In the genomic region with DNA sequence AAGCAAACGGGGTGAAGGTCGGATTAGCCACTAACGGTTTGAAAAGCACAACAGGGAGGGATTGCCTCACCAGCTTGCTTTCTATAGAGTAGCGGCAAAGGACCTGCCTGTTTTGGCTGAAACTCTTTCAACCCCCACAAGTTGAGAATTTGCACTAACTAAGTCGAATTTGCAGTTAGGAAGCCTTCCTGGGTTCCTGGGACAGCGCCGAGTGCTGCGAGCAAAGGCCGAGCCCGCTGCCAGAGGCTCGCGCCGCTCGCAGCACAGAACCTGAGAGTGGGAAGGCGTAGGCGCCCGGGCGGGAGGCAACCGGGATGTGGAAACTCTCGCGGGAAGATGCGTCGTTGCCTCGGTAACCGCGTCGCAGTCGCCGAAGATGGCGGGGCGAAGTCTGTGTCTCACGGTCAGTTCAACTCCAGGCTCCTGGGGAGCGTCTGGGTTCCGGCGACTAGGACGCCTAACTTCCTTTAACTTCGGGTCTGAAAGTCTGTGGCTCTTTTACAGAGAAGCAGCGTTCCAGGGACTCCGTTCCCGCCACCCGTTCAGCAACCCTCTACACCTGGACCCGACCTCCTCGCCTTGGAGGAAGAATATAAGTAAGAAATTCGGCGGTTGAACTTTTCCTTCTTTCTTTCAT, we compare ENCODE assay signal across 8 cellular contexts. TPM values are rescaled to one million over a fixed set of nuclear protein-coding genes. Genes with fewer than 3 reads are reported as not detected.
DNase-seq lines count a peak whose midpoint lies in the region; ATAC-seq and TF ChIP-seq lines count a peak whose summit lies in the region.

A gene (plus strand): TSS at position 352 of the 637 bp plus-strand sequence. CDS start 25 bp downstream, at position 377.

- peak within 1 kb of the TSS in 1 of 2 donors; percentile 69 for H3K27ac ChIP-seq in liver (ENCODE audit: low read depth in 1 of 2, low read length in 2 of 2)

- H3K9ac ChIP-seq in liver (ENCODE audit: low read depth in 1 of 2, low read length in 2 of 2) = peak within 1 kb of the TSS; percentile 25 to 95

- ATAC-seq in GM19025 (IDR thresholded peaks at IDR 0.05; ENCODE audit: low read depth, unreplicated experiment) = peak; percentile 95
- peak; percentile 92 for ATAC-seq in HG03196 (IDR thresholded peaks at IDR 0.05; ENCODE audit: unreplicated experiment)

- no peaks in the 10 kb centered on the region for H3K36me3 ChIP-seq in liver (ENCODE audit: control insufficient read depth in 4 of 4, insufficient read depth in 3 of 4, low read depth in 1 of 4, low read length in 3 of 4)

- no peak for TF ChIP-seq CTCF in liver (IDR thresholded peaks at IDR 0.05; ENCODE audit: low read depth, low read length, missing input control)

- peak; percentile 97 for DNase-seq in AG20443 (ENCODE audit: low spot score)
- peak; percentile 63 to 86 for DNase-seq in NCI-H446 (lab: John Stamatoyannopoulos, UW)
- peak; percentile 49 to 56 for DNase-seq in activated CD4-positive, alpha-beta T cell treated with anti-CD3 and anti-CD28 coated beads for 4 hours
- peak; percentile 69 for DNase-seq in dermis blood vessel endothelial cell
- DNase-seq in stimulated activated CD4-positive, alpha-beta T cell treated with anti-CD3 and anti-CD28 coated beads, Interleukin-4, amount 100 ng/mL, for 1 hour = peak; percentile 73

- WGBS in liver = under 1% methylated on average over 45 of the region's 45 CpGs

- TF ChIP-seq RAD21 in liver (IDR thresholded peaks at IDR 0.05) = peak in 1 of 2 donors; percentile 12

- H3K27me3 ChIP-seq in liver (ENCODE audit: control insufficient read depth in 4 of 4, insufficient read depth in 4 of 4, low read length in 3 of 4) = no peaks in the 10 kb centered on the region

- peaks cover 0 to 1% (median 0%) of the 10 kb centered on the region in 4 donors for H3K9me3 ChIP-seq in liver (ENCODE audit: control insufficient read depth in 4 of 4, low read length in 3 of 4)

- H3K4me3 ChIP-seq in liver (ENCODE audit: low read depth in 1 of 3, low read length in 3 of 3) = peak within 1 kb of the TSS; percentile 75 to 99 (median 86)

- peaks cover 0 to 14% (median 13%) of the 10 kb centered on the region in 4 donors for H3K4me1 ChIP-seq in liver (ENCODE audit: control insufficient read depth in 4 of 4, insufficient read depth in 4 of 4, low read length in 3 of 4)

TF ChIP-seq in liver, 16 proteins besides CTCF, POLR2A, EP300 and RAD21:
- TF ChIP-seq JUND (IDR thresholded peaks at IDR 0.05) (no peak), SP1 (IDR thresholded peaks at IDR 0.05) (peak; percentile 34), HNF4A (conservative IDR thresholded peaks at IDR 0.05) (peak; percentile 30 to 43), FOXA1 (IDR thresholded peaks at IDR 0.05) (no peak), YY1 (IDR thresholded peaks at IDR 0.05) (peak; percentile 95), FOXA2 (IDR thresholded peaks at IDR 0.05) (no peak), TAF1 (conservative IDR thresholded peaks at IDR 0.05) (peak; percentile 23), GABPA (IDR thresholded peaks at IDR 0.05 in 1 of 2, conservative IDR thresholded peaks at IDR 0.05 in 1 of 2) (no peak), RXRA (IDR thresholded peaks at IDR 0.05) (peak in 1 of 2 donors; percentile 27), EGR1 (IDR thresholded peaks at IDR 0.05; ENCODE audit: low read depth in 2 of 2) (no peak)
- TF ChIP-seq, protein P1, sequence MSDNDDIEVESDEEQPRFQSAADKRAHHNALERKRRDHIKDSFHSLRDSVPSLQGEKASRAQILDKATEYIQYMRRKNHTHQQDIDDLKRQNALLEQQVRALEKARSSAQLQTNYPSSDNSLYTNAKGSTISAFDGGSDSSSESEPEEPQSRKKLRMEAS (IDR thresholded peaks at IDR 0.05) = peak; percentile 22
- TF ChIP-seq, protein P2, sequence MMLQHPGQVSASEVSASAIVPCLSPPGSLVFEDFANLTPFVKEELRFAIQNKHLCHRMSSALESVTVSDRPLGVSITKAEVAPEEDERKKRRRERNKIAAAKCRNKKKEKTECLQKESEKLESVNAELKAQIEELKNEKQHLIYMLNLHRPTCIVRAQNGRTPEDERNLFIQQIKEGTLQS (IDR thresholded peaks at IDR 0.05) = peak; percentile 34
- TF ChIP-seq, protein P3, sequence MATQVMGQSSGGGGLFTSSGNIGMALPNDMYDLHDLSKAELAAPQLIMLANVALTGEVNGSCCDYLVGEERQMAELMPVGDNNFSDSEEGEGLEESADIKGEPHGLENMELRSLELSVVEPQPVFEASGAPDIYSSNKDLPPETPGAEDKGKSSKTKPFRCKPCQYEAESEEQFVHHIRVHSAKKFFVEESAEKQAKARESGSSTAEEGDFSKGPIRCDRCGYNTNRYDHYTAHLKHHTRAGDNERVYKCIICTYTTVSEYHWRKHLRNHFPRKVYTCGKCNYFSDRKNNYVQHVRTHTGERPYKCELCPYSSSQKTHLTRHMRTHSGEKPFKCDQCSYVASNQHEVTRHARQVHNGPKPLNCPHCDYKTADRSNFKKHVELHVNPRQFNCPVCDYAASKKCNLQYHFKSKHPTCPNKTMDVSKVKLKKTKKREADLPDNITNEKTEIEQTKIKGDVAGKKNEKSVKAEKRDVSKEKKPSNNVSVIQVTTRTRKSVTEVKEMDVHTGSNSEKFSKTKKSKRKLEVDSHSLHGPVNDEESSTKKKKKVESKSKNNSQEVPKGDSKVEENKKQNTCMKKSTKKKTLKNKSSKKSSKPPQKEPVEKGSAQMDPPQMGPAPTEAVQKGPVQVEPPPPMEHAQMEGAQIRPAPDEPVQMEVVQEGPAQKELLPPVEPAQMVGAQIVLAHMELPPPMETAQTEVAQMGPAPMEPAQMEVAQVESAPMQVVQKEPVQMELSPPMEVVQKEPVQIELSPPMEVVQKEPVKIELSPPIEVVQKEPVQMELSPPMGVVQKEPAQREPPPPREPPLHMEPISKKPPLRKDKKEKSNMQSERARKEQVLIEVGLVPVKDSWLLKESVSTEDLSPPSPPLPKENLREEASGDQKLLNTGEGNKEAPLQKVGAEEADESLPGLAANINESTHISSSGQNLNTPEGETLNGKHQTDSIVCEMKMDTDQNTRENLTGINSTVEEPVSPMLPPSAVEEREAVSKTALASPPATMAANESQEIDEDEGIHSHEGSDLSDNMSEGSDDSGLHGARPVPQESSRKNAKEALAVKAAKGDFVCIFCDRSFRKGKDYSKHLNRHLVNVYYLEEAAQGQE (IDR thresholded peaks at IDR 0.05) = no peak
- TF ChIP-seq, protein P4, sequence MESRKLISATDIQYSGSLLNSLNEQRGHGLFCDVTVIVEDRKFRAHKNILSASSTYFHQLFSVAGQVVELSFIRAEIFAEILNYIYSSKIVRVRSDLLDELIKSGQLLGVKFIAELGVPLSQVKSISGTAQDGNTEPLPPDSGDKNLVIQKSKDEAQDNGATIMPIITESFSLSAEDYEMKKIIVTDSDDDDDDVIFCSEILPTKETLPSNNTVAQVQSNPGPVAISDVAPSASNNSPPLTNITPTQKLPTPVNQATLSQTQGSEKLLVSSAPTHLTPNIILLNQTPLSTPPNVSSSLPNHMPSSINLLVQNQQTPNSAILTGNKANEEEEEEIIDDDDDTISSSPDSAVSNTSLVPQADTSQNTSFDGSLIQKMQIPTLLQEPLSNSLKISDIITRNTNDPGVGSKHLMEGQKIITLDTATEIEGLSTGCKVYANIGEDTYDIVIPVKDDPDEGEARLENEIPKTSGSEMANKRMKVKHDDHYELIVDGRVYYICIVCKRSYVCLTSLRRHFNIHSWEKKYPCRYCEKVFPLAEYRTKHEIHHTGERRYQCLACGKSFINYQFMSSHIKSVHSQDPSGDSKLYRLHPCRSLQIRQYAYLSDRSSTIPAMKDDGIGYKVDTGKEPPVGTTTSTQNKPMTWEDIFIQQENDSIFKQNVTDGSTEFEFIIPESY (IDR thresholded peaks at IDR 0.05) = peak; percentile 99

RNA-seq across cellular contexts. Expression of the gene that starts here (rescaled TPM):
- total RNA-seq in dermis blood vessel endothelial cell (0.51 and 0.93 TPM in 2 replicates), liver (1 to 10 TPM; 1.3 to 1.4 TPM)
- under 1 TPM; 0.48 to 0.50 TPM for polyA plus RNA-seq in liver

Comparison
In these comparisons a context has a peak if more than half of its experiments do, and no peak if none do; other contexts are left out.
1. Peak in DNase-seq in dermis blood vessel endothelial cell; RNA of the gene not detected or under 1 TPM.